Comparison of ENCODE assay signal across 13 cellular contexts in the genomic region with DNA sequence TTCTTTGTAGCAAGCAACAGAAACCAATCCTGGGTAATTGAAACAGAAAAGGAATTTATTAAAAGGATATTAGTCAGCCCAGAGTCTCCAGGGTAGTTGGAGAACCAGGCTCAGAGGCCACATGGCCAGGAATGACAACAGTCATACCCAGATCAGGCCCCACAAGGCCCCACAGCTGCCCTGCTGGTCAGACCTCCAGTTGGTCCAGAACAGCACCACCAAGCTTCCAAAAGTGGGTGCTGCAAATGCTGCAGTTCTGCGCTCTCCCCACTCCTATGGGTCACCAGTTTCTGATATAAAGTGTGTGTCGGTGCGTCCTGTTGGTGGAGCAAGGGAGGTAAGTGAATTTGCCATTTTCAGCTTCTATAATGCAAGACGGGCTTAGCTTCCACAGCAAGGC. TPM values are rescaled to one million over a fixed set of nuclear protein-coding genes. Genes with fewer than 3 reads are reported as not detected.
DNase-seq lines count a peak whose midpoint lies in the region; ATAC-seq and TF ChIP-seq lines count a peak whose summit lies in the region.
"Had no signal": no experiment of that assay in that cellular context is flagged by ENCODE, and none has a peak within 500 bp of the region (broad histone marks: within the 10 kb centered on the region; RNA-seq: fewer than 3 reads in every experiment).

No MANE protein-coding gene starts in this region.

- TF ChIP-seq CTCF in BJ (IDR thresholded peaks at IDR 0.05; ENCODE audit: insufficient read depth, low read depth, low read length) (peak; percentile 34; the same call in 1 of the 2 replicates), HFF-Myc (IDR thresholded peaks at IDR 0.05; ENCODE audit: low read depth, low read length, missing control alignments) (peak; percentile 37), WERI-Rb-1 (IDR thresholded peaks at IDR 0.05; ENCODE audit: low read depth, low read length) (peak; percentile 87), sigmoid colon (IDR thresholded peaks at IDR 0.05) (no peak)

- no peaks in the 10 kb centered on the region for H3K9me3 ChIP-seq in WERI-Rb-1 (ENCODE audit: severe bottlenecking)
- no peaks in the 10 kb centered on the region for H3K9me3 ChIP-seq in sigmoid colon
- H3K9me3 ChIP-seq: neutrophil, thoracic aorta had no signal

- no peak for TF ChIP-seq POLR2A in sigmoid colon (IDR thresholded peaks at IDR 0.05)

- CTCF ChIA-PET in BJ (lab: Yijun Ruan, JAX) = interaction anchor here (0.6 kb wide), 1 partner anchor 10 kb away, joined by 3 read pairs; no protein-coding TSS in a partner anchor

- no peak for ATAC-seq in HG03378 (IDR thresholded peaks at IDR 0.05; ENCODE audit: unreplicated experiment)
- ATAC-seq: activated T-cell treated with anti-CD3 and anti-CD28 coated beads, Interleukin-2, amount 50 U/mL, for 4 hours had no signal

- no peak overlapping the region for H3K4me3 ChIP-seq in BJ (ENCODE audit: low read depth, low read length)
- no peak overlapping the region for H3K4me3 ChIP-seq in HFF-Myc (replicated peaks; ENCODE audit: low read depth, low read length)
- no peak overlapping the region for H3K4me3 ChIP-seq in WERI-Rb-1 (ENCODE audit: low read depth, low read length)
- no peak overlapping the region for H3K4me3 ChIP-seq in sigmoid colon
- H3K4me3 ChIP-seq: thoracic aorta had no signal

- no peaks in the 10 kb centered on the region for H3K27me3 ChIP-seq in BJ (ENCODE audit: control insufficient read depth, insufficient read depth, low read length)
- H3K27me3 ChIP-seq in WERI-Rb-1 (ENCODE audit: insufficient read depth, low read depth, severe bottlenecking) = no peaks in the 10 kb centered on the region
- no peaks in the 10 kb centered on the region for H3K27me3 ChIP-seq in sigmoid colon

- no peak for DNase-seq in BJ (ENCODE audit: low read depth)
- no peak for DNase-seq in HFF-Myc (ENCODE audit: extremely low read depth, low read depth)
- peak; percentile 92 for DNase-seq in WERI-Rb-1
- peak; percentile 60 for DNase-seq in kidney tubule cell (ENCODE audit: low spot score)
- DNase-seq in NOMO-1 treated with dmso at 0.1 percent for 144 hours (lab: John Stamatoyannopoulos, UW; ENCODE audit: unreplicated experiment) = no peak
- no peak for DNase-seq in NCI-H1092 treated with DMSO at 0.1 percent for 48 hours (lab: John Stamatoyannopoulos, UW)
- no peak for DNase-seq in sigmoid colon
- DNase-seq: activated T-cell treated with anti-CD3 and anti-CD28 coated beads, Interleukin-2, amount 50 U/mL, for 4 hours; NCI-H748 treated with DMSO at 0.1 percent for 48 hours; T1000 had no signal

- H3K4me1 ChIP-seq in sigmoid colon = peaks cover 0 to 85% (median 51%) of the 10 kb centered on the region in 4 donors

- peak overlapping the region; percentile 56 for H3K27ac ChIP-seq in WERI-Rb-1
- H3K27ac ChIP-seq in sigmoid colon = no peak overlapping the region
- H3K27ac ChIP-seq: neutrophil, thoracic aorta had no signal

- POLR2A ChIA-PET in BJ (lab: Charles Lee) = no interaction called here

- TF ChIP-seq EP300 in sigmoid colon (IDR thresholded peaks at IDR 0.05) = no peak

- H3K36me3 ChIP-seq in BJ (ENCODE audit: control insufficient read depth, insufficient read depth, low read length) (no peaks in the 10 kb centered on the region), WERI-Rb-1 (no peaks in the 10 kb centered on the region; the same call in 1 of the 2 replicates), sigmoid colon (no peaks in the 10 kb centered on the region)
- H3K36me3 ChIP-seq: neutrophil, thoracic aorta had no signal

- WGBS in sigmoid colon, 2 donors = 93 to 95% methylated on average over 4 of the region's 4 CpGs

- intact Hi-C loops in sigmoid colon (cut with DNase I) = no loop called here

RNA-seq across cellular contexts. Expression of a gene that starts 29.9 kb away (rescaled TPM):
- polyA plus RNA-seq in BJ (2011; rRNA removed) (8.1 and 10.0 TPM in 2 replicates), sigmoid colon (1 to 10 TPM in 1 of 3 donors, under 1 TPM in 2; 0.46 to 3.8 (median 0.60) TPM)
- 7.4 and 8.9 TPM in 2 replicates for polyA minus RNA-seq in BJ (2011; rRNA and poly(A)+ RNA removed)
- 10 to 100 TPM in 2 of 4 donors, 1 to 10 TPM in 2; 6.3 to 25.5 (median 13.9) TPM for total RNA-seq in sigmoid colon

Comparison
In these comparisons a context has a peak if more than half of its experiments do, and no peak if none do; other contexts are left out.
1. DNase-seq: peak in WERI-Rb-1 (single experiment) and kidney tubule cell (single experiment); none in BJ (single experiment), HFF-Myc (single experiment), NOMO-1 treated with dmso at 0.1 percent for 144 hours (single experiment), NCI-H1092 treated with DMSO at 0.1 percent for 48 hours (single experiment) and sigmoid colon (single experiment).
2. CTCF ChIP-seq: peak in BJ (single experiment), HFF-Myc (single experiment) and WERI-Rb-1 (single experiment); none in sigmoid colon (0 of 4).